Comparison of ENCODE assay signal across 1 cellular context in the genomic region with DNA sequence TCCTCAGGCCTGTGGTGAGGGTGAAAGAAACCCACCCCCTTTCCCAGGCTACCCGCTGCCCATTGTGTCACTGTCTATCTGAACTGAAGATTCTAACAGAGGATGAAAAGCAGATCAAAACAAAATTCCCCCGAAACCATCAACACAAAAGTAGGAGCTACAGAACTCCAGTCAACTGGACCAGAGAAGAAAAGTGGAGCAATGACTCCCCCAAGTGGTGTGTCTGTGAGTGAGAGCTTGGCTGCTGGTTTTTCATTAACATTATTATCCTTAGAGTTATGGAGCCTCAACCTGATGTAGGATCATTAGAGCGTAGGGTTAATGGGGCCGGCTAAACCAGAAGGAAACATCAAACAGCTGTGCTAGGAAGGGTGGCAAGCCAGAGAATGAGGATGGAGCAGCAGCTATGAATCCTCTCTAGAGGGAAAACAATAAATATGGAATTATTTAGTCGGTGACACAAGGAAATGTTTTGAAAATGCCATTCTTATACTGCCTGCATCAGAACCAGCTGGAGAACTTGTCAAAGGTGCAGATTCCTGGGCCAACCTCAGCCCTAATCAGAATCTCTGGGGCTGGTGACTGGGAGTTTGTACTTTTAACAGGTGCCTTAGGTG.
TF ChIP-seq lines count a peak whose summit lies in the region.

No MANE protein-coding gene starts in this region.

TF ChIP-seq in K562, 482 proteins besides CTCF, POLR2A, EP300 and RAD21 (continued from another document):
- TF ChIP-seq, protein P1, sequence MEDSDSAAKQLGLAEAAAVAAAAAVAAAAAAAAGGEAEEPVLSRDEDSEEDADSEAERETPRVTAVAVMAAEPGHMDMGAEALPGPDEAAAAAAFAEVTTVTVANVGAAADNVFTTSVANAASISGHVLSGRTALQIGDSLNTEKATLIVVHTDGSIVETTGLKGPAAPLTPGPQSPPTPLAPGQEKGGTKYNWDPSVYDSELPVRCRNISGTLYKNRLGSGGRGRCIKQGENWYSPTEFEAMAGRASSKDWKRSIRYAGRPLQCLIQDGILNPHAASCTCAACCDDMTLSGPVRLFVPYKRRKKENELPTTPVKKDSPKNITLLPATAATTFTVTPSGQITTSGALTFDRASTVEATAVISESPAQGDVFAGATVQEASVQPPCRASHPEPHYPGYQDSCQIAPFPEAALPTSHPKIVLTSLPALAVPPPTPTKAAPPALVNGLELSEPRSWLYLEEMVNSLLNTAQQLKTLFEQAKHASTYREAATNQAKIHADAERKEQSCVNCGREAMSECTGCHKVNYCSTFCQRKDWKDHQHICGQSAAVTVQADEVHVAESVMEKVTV (CRISPR knock-in tag; IDR thresholded peaks at IDR 0.05): peak; percentile 72; the same call in 1 of the 2 replicates
- peak; percentile 38; the same call in 1 of the 2 replicates for TF ChIP-seq JUND (IDR thresholded peaks at IDR 0.05; ENCODE audit: borderline replicate concordance, low read depth, low read length)
- TF ChIP-seq JUND (tag; IDR thresholded peaks at IDR 0.05; ENCODE audit: borderline replicate concordance, low read depth, low read length): no peak
- 0 out of 2 replicates have a peak, but pooled peaks have one; percentile 47 for TF ChIP-seq RB1 (IDR thresholded peaks at IDR 0.05; ENCODE audit: low read depth)
- TF ChIP-seq, protein P2, sequence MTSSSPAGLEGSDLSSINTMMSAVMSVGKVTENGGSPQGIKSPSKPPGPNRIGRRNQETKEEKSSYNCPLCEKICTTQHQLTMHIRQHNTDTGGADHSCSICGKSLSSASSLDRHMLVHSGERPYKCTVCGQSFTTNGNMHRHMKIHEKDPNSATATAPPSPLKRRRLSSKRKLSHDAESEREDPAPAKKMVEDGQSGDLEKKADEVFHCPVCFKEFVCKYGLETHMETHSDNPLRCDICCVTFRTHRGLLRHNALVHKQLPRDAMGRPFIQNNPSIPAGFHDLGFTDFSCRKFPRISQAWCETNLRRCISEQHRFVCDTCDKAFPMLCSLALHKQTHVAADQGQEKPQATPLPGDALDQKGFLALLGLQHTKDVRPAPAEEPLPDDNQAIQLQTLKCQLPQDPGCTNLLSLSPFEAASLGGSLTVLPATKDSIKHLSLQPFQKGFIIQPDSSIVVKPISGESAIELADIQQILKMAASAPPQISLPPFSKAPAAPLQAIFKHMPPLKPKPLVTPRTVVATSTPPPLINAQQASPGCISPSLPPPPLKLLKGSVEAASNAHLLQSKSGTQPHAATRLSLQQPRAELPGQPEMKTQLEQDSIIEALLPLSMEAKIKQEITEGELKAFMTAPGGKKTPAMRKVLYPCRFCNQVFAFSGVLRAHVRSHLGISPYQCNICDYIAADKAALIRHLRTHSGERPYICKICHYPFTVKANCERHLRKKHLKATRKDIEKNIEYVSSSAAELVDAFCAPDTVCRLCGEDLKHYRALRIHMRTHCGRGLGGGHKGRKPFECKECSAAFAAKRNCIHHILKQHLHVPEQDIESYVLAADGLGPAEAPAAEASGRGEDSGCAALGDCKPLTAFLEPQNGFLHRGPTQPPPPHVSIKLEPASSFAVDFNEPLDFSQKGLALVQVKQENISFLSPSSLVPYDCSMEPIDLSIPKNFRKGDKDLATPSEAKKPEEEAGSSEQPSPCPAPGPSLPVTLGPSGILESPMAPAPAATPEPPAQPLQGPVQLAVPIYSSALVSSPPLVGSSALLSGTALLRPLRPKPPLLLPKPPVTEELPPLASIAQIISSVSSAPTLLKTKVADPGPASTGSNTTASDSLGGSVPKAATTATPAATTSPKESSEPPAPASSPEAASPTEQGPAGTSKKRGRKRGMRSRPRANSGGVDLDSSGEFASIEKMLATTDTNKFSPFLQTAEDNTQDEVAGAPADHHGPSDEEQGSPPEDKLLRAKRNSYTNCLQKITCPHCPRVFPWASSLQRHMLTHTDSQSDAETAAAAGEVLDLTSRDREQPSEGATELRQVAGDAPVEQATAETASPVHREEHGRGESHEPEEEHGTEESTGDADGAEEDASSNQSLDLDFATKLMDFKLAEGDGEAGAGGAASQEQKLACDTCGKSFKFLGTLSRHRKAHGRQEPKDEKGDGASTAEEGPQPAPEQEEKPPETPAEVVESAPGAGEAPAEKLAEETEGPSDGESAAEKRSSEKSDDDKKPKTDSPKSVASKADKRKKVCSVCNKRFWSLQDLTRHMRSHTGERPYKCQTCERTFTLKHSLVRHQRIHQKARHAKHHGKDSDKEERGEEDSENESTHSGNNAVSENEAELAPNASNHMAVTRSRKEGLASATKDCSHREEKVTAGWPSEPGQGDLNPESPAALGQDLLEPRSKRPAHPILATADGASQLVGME (CRISPR knock-in tag; IDR thresholded peaks at IDR 0.05): no peak
- TF ChIP-seq ARNT (IDR thresholded peaks at IDR 0.05): 0 out of 4 replicates have a peak, but pooled peaks of 1 of the 2 experiments have one; percentile 30
- 0 out of 2 replicates have a peak, but pooled peaks have one; percentile 28 for TF ChIP-seq CC2D1A (IDR thresholded peaks at IDR 0.05)
TF ChIP-seq in K562: peak in this region for 8.
